ENCODE assay signal across 25 cellular contexts in genomic region chr7:638256-639011, GRCh38.
"Had no signal": no experiment of that assay in that cellular context is flagged by ENCODE, and none has a peak within 500 bp of the region (broad histone marks: within the 10 kb centered on the region; RNA-seq: fewer than 3 reads in every experiment).

No MANE protein-coding gene starts in this region.

- H3K9me3 Mint-ChIP-seq: activated CD4-positive, alpha-beta T cell treated with anti-CD3 and anti-CD28 coated beads, Interleukin-2, amount 10 ng/mL, durations not matched to agents 24 days and 14 days; activated T-cell treated with anti-CD3 and anti-CD28 coated beads, Interleukin-2, amount 50 U/mL, for 4 hours; activated T-helper 17 cell treated with anti-CD3 and anti-CD28 coated beads, Interleukin-2, amount 50 U/mL, for 72 hours had no signal

- H3K27ac ChIP-seq: adrenal gland, body of pancreas, esophagus muscularis mucosa, neutrophil, ovary, psoas muscle, sigmoid colon, tibial nerve had no signal

- H3K36me3 ChIP-seq: adrenal gland, esophagus muscularis mucosa, neutrophil, ovary, sigmoid colon, tibial nerve had no signal

- H3K9me3 ChIP-seq: adrenal gland, body of pancreas, neutrophil, ovary, psoas muscle, sigmoid colon had no signal

- H3K4me1 ChIP-seq: adrenal gland, body of pancreas, psoas muscle, sigmoid colon, tibial nerve had no signal

- H3K4me1 Mint-ChIP-seq: nephron progenitor cell had no signal

- H3K4me3 Mint-ChIP-seq: activated CD4-positive, alpha-beta T cell treated with anti-CD3 and anti-CD28 coated beads, Interleukin-2, amount 10 ng/mL, durations not matched to agents 24 days and 14 days; activated CD8-positive, alpha-beta T cell treated with anti-CD3 and anti-CD28 coated beads for 36 hours; activated naive CD8-positive, alpha-beta T cell treated with anti-CD3 and anti-CD28 coated beads for 36 hours; activated T-cell treated with anti-CD3 and anti-CD28 coated beads, Interleukin-2, amount 50 U/mL, for 4 hours; activated T-helper 17 cell treated with anti-CD3 and anti-CD28 coated beads, Interleukin-2, amount 50 U/mL, for 72 hours; naive B cell; nephron progenitor cell; stimulated activated naive B cell treated with anti-CD40 and anti-IgM and Interleukin-4, amounts not matched to agents 10 μg/mL and 1 μg/mL and 100 μg/mL, for 72 hours had no signal

- H3K27me3 Mint-ChIP-seq: activated CD4-positive, alpha-beta T cell treated with anti-CD3 and anti-CD28 coated beads, Interleukin-2, amount 10 ng/mL, durations not matched to agents 24 days and 14 days; activated CD8-positive, alpha-beta T cell treated with anti-CD3 and anti-CD28 coated beads for 36 hours; activated naive CD8-positive, alpha-beta T cell treated with anti-CD3 and anti-CD28 coated beads for 36 hours; activated T-helper 17 cell treated with anti-CD3 and anti-CD28 coated beads, Interleukin-2, amount 50 U/mL, for 72 hours; naive B cell; stimulated activated naive B cell treated with anti-CD40 and anti-IgM and Interleukin-4, amounts not matched to agents 10 μg/mL and 1 μg/mL and 100 μg/mL, for 72 hours had no signal

- DNase-seq: activated CD4-positive, alpha-beta T cell treated with anti-CD3 and anti-CD28 coated beads, Interleukin-2, amount 10 ng/mL, durations not matched to agents 24 days and 14 days; activated CD8-positive, alpha-beta T cell treated with anti-CD3 and anti-CD28 coated beads for 36 hours; activated naive CD4-positive, alpha-beta T cell; activated naive CD8-positive, alpha-beta T cell treated with anti-CD3 and anti-CD28 coated beads for 36 hours; activated T-cell treated with anti-CD3 and anti-CD28 coated beads, Interleukin-2, amount 50 U/mL, for 4 hours; adrenal gland; body of pancreas; dermis blood vessel endothelial cell; effector CD4-positive, alpha-beta T cell; left ventricle myocardium superior; mammary epithelial cell; naive B cell; nephron progenitor cell; psoas muscle; sigmoid colon; small intestine; stimulated activated CD4-positive, alpha-beta T cell treated with anti-CD3 and anti-CD28 coated beads, Interleukin-1b, Interleukin-23, amount 100 ng/mL, for 48 hours; stimulated activated CD4-positive, alpha-beta T cell treated with anti-CD3 and anti-CD28 coated beads, Interleukin-4, amount 100 ng/mL, for 4 hours; stimulated activated CD8-positive, alpha-beta memory T cell treated with anti-CD3 and anti-CD28 coated beads, Interleukin-4, amount 100 ng/mL, for 48 hours; stimulated activated naive B cell treated with anti-CD40 and anti-IgM and Interleukin-4, amounts not matched to agents 10 μg/mL and 1 μg/mL and 100 μg/mL, for 72 hours had no signal

- H3K27me3 ChIP-seq: adrenal gland, body of pancreas, esophagus muscularis mucosa, neutrophil, ovary, sigmoid colon, tibial nerve had no signal

- H3K4me3 ChIP-seq: adrenal gland, body of pancreas, esophagus muscularis mucosa, ovary, psoas muscle, sigmoid colon, tibial nerve had no signal

- H3K27ac Mint-ChIP-seq: activated CD4-positive, alpha-beta T cell treated with anti-CD3 and anti-CD28 coated beads, Interleukin-2, amount 10 ng/mL, durations not matched to agents 24 days and 14 days; activated naive CD8-positive, alpha-beta T cell treated with anti-CD3 and anti-CD28 coated beads for 36 hours; nephron progenitor cell; stimulated activated naive B cell treated with anti-CD40 and anti-IgM and Interleukin-4, amounts not matched to agents 10 μg/mL and 1 μg/mL and 100 μg/mL, for 72 hours had no signal
